ENCODE assay signal across 20 cellular contexts in genomic region chr13:27965343-27965739, GRCh38. TPM values are rescaled to one million over a fixed set of nuclear protein-coding genes. Genes with fewer than 3 reads are reported as not detected.
DNase-seq lines count a peak whose midpoint lies in the region; ATAC-seq, FAIRE-seq and TF ChIP-seq lines count a peak whose summit lies in the region.
"Had no signal": no experiment of that assay in that cellular context is flagged by ENCODE, and none has a peak within 500 bp of the region (broad histone marks: within the 10 kb centered on the region; RNA-seq: fewer than 3 reads in every experiment).

No MANE protein-coding gene starts in this region.

- no peak for ATAC-seq in GM21381 (IDR thresholded peaks at IDR 0.05; ENCODE audit: unreplicated experiment)
- ATAC-seq: K562 had no signal

- H3K23me2 ChIP-seq in H1 (ENCODE audit: low read depth, low read length) = peaks cover 9% of the 10 kb centered on the region; the same call in 1 of the 2 replicates

- H4K8ac ChIP-seq in H1 (ENCODE audit: extremely low read depth, insufficient read depth, low read length) = no peak overlapping the region

- H3K4me3 ChIP-seq in HUES6 (ENCODE audit: low read depth, low read length) (peak overlapping the region; percentile 80; the same call in 1 of the 2 replicates), H1 (ENCODE audit: extremely low read depth in 1 of 4, insufficient read depth in 2 of 4, low read depth in 3 of 4, low read length in 4 of 4) (no peak overlapping the region), muscle layer of duodenum (ENCODE audit: low read depth in 1 of 2, low read length in 2 of 2) (peak overlapping the region in 1 of 2 donors; percentile 35), smooth muscle cell (peak overlapping the region; percentile 43), foreskin fibroblast (ENCODE audit: low read depth in 1 of 2, low read length in 2 of 2) (no peak overlapping the region)
- H3K4me3 ChIP-seq: K562 had no signal

- no peaks in the 10 kb centered on the region for H3K79me1 ChIP-seq in H1 (ENCODE audit: low read depth, low read length)

- H3K9me3 ChIP-seq in HUES6 (ENCODE audit: control insufficient read depth, insufficient read depth, low read depth, low read length) (no peaks in the 10 kb centered on the region), H1 (ENCODE audit: insufficient read depth in 2 of 2, low read depth in 1 of 2, low read length in 1 of 2) (no peaks in the 10 kb centered on the region), muscle layer of duodenum (ENCODE audit: control insufficient read depth in 1 of 2, low read length in 2 of 2) (no peaks in the 10 kb centered on the region), smooth muscle cell (replicated peaks; ENCODE audit: low read depth) (no peaks in the 10 kb centered on the region)

- peaks cover 100% of the 10 kb centered on the region for H3K27me3 ChIP-seq in HUES6 (ENCODE audit: control insufficient read depth, insufficient read depth, low read length)
- peaks cover 91 to 100% (median 97%) of the 10 kb centered on the region in 4 experiments for H3K27me3 ChIP-seq in H1 (replicated peaks in 1 of 4; ENCODE audit: control insufficient read depth in 3 of 4, extremely low read depth in 1 of 4, insufficient read depth in 3 of 4, low read length in 3 of 4)
- H3K27me3 ChIP-seq in muscle layer of duodenum (ENCODE audit: low read depth, low read length) = peaks cover 57% of the 10 kb centered on the region
- peaks cover 98% of the 10 kb centered on the region for H3K27me3 ChIP-seq in smooth muscle cell (ENCODE audit: low read depth)

- no peak overlapping the region for H2AK5ac ChIP-seq in H1 (ENCODE audit: low read depth, low read length)

- no peak overlapping the region for H3K18ac ChIP-seq in H1 (ENCODE audit: extremely low read depth, low read length)

- peak; percentile 7 for FAIRE-seq in H1 (lab: Jason Lieb, UNC)
- FAIRE-seq: K562 had no signal

- H3K9ac ChIP-seq in HUES6 (ENCODE audit: low read length) = peak overlapping the region; percentile 97
- H3K9ac ChIP-seq in H1 (replicated peaks in 1 of 4; ENCODE audit: extremely low read depth in 1 of 4, low read depth in 3 of 4, low read length in 3 of 4) = no peak overlapping the region
- no peak overlapping the region for H3K9ac ChIP-seq in smooth muscle cell (ENCODE audit: low read depth)

- H2BK12ac ChIP-seq in H1 (ENCODE audit: low read depth, low read length) = no peak overlapping the region

- peaks cover 70% of the 10 kb centered on the region for H3K4me1 ChIP-seq in HUES6 (ENCODE audit: control insufficient read depth, insufficient read depth, low read length)
- peaks cover 15 to 52% (median 31%) of the 10 kb centered on the region in 4 experiments; a peak in 6 of 7 replicates for H3K4me1 ChIP-seq in H1 (replicated peaks in 1 of 4; ENCODE audit: control insufficient read depth in 3 of 4, insufficient read depth in 4 of 4, low read length in 3 of 4)
- H3K4me1 ChIP-seq in muscle layer of duodenum (ENCODE audit: control insufficient read depth in 1 of 2, insufficient read depth in 2 of 2, low read length in 2 of 2) = peaks cover 0 to 53% of the 10 kb centered on the region in 2 donors
- peaks cover 33% of the 10 kb centered on the region for H3K4me1 ChIP-seq in smooth muscle cell (ENCODE audit: low read depth)

- POLR2A ChIA-PET in H1 (lab: Charles Lee; ENCODE audit: partially characterized antibody) = interaction anchor here (0.6 to 5.6 kb wide), 5 partner anchors 11 to 54 kb away, joined by 3 to 31 read pairs (median 5); no protein-coding TSS in a partner anchor

- H3K27ac ChIP-seq in HUES6 (ENCODE audit: low read depth, low read length) (no peak overlapping the region), H1 (ENCODE audit: low read depth, low read length) (no peak overlapping the region), muscle layer of duodenum (ENCODE audit: low read length) (peak overlapping the region; percentile 79), smooth muscle cell (ENCODE audit: low read depth) (no peak overlapping the region)

- H2AFZ ChIP-seq in H1 (ENCODE audit: low read length) = no peak overlapping the region
- H2AFZ ChIP-seq in smooth muscle cell (ENCODE audit: low read depth) = no peak overlapping the region

- H2BK120ac ChIP-seq in H1 (replicated peaks; ENCODE audit: low read depth, low read length) = no peak overlapping the region

- no peak for TF ChIP-seq RAD21 in H1 (IDR thresholded peaks at IDR 0.05 in 1 of 2, conservative IDR thresholded peaks at IDR 0.05 in 1 of 2; ENCODE audit: low read depth in 2 of 2, low read length in 2 of 2)

- H3K56ac ChIP-seq in H1 (replicated peaks; ENCODE audit: insufficient read length, low read depth, low read length) = no peak overlapping the region

- no peaks in the 10 kb centered on the region for H3K36me3 ChIP-seq in HUES6 (ENCODE audit: control insufficient read depth, insufficient read depth, low read length)
- peaks cover 0 to 10% (median 0%) of the 10 kb centered on the region in 4 experiments; a peak in 1 of 8 replicates for H3K36me3 ChIP-seq in H1 (ENCODE audit: control insufficient read depth in 2 of 4, insufficient read depth in 4 of 4, low read length in 3 of 4)
- H3K36me3 ChIP-seq in muscle layer of duodenum (ENCODE audit: control insufficient read depth in 1 of 2, insufficient read depth in 2 of 2, low read length in 2 of 2) = no peaks in the 10 kb centered on the region
- no peaks in the 10 kb centered on the region for H3K36me3 ChIP-seq in smooth muscle cell (ENCODE audit: low read depth)

- no peak overlapping the region for H4K91ac ChIP-seq in H1 (replicated peaks; ENCODE audit: insufficient read length, low read length)

- no peak overlapping the region for H3K14ac ChIP-seq in H1 (ENCODE audit: insufficient read length)

- no peak for DNase-seq in H1 (ENCODE audit: low read depth in 1 of 2, low spot score in 2 of 2)
- DNase-seq in smooth muscle cell (lab: John Stamatoyannopoulos, UW; ENCODE audit: unreplicated experiment) = no peak
- DNase-seq in epidermal melanocyte (ENCODE audit: insufficient read length, low spot score) = no peak
- no peak for DNase-seq in foreskin fibroblast
- DNase-seq: DMS153; NCI-H1417 treated with DMSO at 0.1 percent for 48 hours; NCI-H2029; NCI-H2171; NCI-H446 treated with DMSO at 0.1 percent for 48 hours; NK-92 treated with Interleukin-12 subunit alpha and Interleukin-12 subunit beta, amount 100 ng/mL, for 24 hours; OCI-M1; RPMI8226; SIG-M5 had no signal

- no peaks in the 10 kb centered on the region for H3F3A ChIP-seq in smooth muscle cell (ENCODE audit: low read depth)

- no peak overlapping the region for H4K5ac ChIP-seq in H1 (ENCODE audit: insufficient read length, low read depth, low read length)

- no peak overlapping the region for H2BK20ac ChIP-seq in H1 (ENCODE audit: low read length)

- H3K4ac ChIP-seq in H1 (replicated peaks; ENCODE audit: insufficient read length, low read depth, low read length) = no peak overlapping the region

- H3K23ac ChIP-seq in H1 (ENCODE audit: insufficient read length) = no peak overlapping the region

- TF ChIP-seq EP300 in H1 (IDR thresholded peaks at IDR 0.05; ENCODE audit: borderline replicate concordance in 1 of 2, low read depth in 2 of 2, low read length in 2 of 2) = no peak

- H3K4me2 ChIP-seq in H1 (ENCODE audit: insufficient read depth in 1 of 2, low read depth in 2 of 2, low read length in 2 of 2) (no peak overlapping the region; a peak in 1 of 4 replicates), smooth muscle cell (no peak overlapping the region)

- no peaks in the 10 kb centered on the region for H3K79me2 ChIP-seq in H1 (ENCODE audit: control insufficient read depth in 1 of 2, insufficient read depth in 2 of 2, low read length in 2 of 2)
- H3K79me2 ChIP-seq in smooth muscle cell (ENCODE audit: low read depth) = no peaks in the 10 kb centered on the region

- no peak for TF ChIP-seq POLR2A in H1 (IDR thresholded peaks at IDR 0.05; ENCODE audit: control extremely low read depth in 1 of 2, low read depth in 2 of 2, low read length in 2 of 2)

- WGBS in H1 (ENCODE audit: extremely low coverage in 1 of 2, insufficient coverage in 1 of 2, insufficient read length in 1 of 2, insufficient replicate concordance in 2 of 2, low coverage in 1 of 2, low lambda C conversion rate in 2 of 2, missing lambda C conversion rate in 1 of 2), 2 experiments = 20% methylated on average over 7 of the region's 7 CpGs; no CpG with 5 or more reads in 1 of the 2 experiments
- WGBS in smooth muscle cell (ENCODE audit: low lambda C conversion rate) = 59% methylated on average over 7 of the region's 7 CpGs

- no peak overlapping the region for H2BK15ac ChIP-seq in H1 (ENCODE audit: low read length)

- CTCF ChIA-PET in H1 (lab: Charles Lee; ENCODE audit: partially characterized antibody) = interaction anchor here (1.2 to 19.7 kb wide), 10 partner anchors 10 to 143 kb away, joined by 3 to 283 read pairs (median 4); partner anchors contain the start of genes CDX2 and URAD

- no peak for TF ChIP-seq CTCF in H1 (IDR thresholded peaks at IDR 0.05; ENCODE audit: control extremely low read depth in 1 of 3, insufficient read depth in 1 of 3, low read depth in 1 of 3, low read length in 3 of 3)
- TF ChIP-seq CTCF in smooth muscle cell (IDR thresholded peaks at IDR 0.05; ENCODE audit: borderline replicate concordance, insufficient read depth, poor library complexity, severe bottlenecking) = no peak
- no peak for TF ChIP-seq CTCF in foreskin fibroblast (IDR thresholded peaks at IDR 0.05; ENCODE audit: low read depth, low read length)

- no peak overlapping the region for H2BK5ac ChIP-seq in H1 (ENCODE audit: low read depth, low read length)

- H4K20me1 ChIP-seq in H1 (replicated peaks in 1 of 2; ENCODE audit: control insufficient read depth in 1 of 2, insufficient read depth in 2 of 2, low read length in 2 of 2) (peaks cover 24 to 41% of the 10 kb centered on the region in 2 experiments), smooth muscle cell (ENCODE audit: low read depth) (no peaks in the 10 kb centered on the region)

RNA-seq across cellular contexts. Expression of gene CDX2, which starts 3.8 kb away (rescaled TPM):
- total RNA-seq in H1 (2021; fragmentation: NEBNext Ultra II Directional; extraction: Animal tissue kit (Norgen Biotek cat#: 25700)) = 0.09 TPM in 1 of 2 replicates, not detected in the other
- polyA plus RNA-seq in H1 (2011; rRNA removed) = not detected in 2 replicates
- not detected for polyA plus RNA-seq in H1 (2011; cell fraction: cytosol; rRNA removed)
- 0.03 TPM for polyA plus RNA-seq in H1 (2011; cell fraction: nucleus; rRNA removed)
- 0.04 to 0.08 TPM (median 0.05 TPM) in 3 of 4 replicates, not detected in the other for polyA plus RNA-seq in H1 (2012, experiment 1 of 2)
- 0.13 TPM for polyA plus RNA-seq in H1 (2012, experiment 2 of 2)
- 0.06 TPM for polyA plus RNA-seq in H1 (2013, experiment 1 of 2)
- polyA plus RNA-seq in H1 (2013, experiment 2 of 2) = 0.17 TPM
- polyA minus RNA-seq in H1 (2011; rRNA and poly(A)+ RNA removed) = 0.06 TPM in 1 of 2 replicates, not detected in the other
- not detected for polyA minus RNA-seq in H1 (2011; cell fraction: cytosol; rRNA and poly(A)+ RNA removed)
- polyA minus RNA-seq in H1 (2011; cell fraction: nucleus; rRNA and poly(A)+ RNA removed) = not detected
- 0.04 and 0.18 TPM in 2 replicates for total RNA-seq in smooth muscle cell
- polyA plus RNA-seq in smooth muscle cell = 0.31 and 0.45 TPM in 2 replicates
- total RNA-seq: A673, H9 had no signal
- polyA plus RNA-seq: CD14-positive monocyte, K562 had no signal

RNA-seq across cellular contexts. Expression of gene URAD, which starts 23.2 kb away (rescaled TPM):
- total RNA-seq in H1 (2021; fragmentation: NEBNext Ultra II Directional; extraction: Animal tissue kit (Norgen Biotek cat#: 25700)) = not detected in 2 replicates
- polyA plus RNA-seq in H1 (2011; rRNA removed) (not detected in 2 replicates), smooth muscle cell (not detected in 2 replicates)
- not detected for polyA plus RNA-seq in H1 (2011; cell fraction: cytosol; rRNA removed)
- not detected for polyA plus RNA-seq in H1 (2011; cell fraction: nucleus; rRNA removed)
- polyA plus RNA-seq in H1 (2012, experiment 1 of 2) = not detected in 4 replicates
- not detected for polyA plus RNA-seq in H1 (2012, experiment 2 of 2)
- not detected for polyA plus RNA-seq in H1 (2013, experiment 1 of 2)
- not detected for polyA plus RNA-seq in H1 (2013, experiment 2 of 2)
- not detected in 2 replicates for polyA minus RNA-seq in H1 (2011; rRNA and poly(A)+ RNA removed)
- polyA minus RNA-seq in H1 (2011; cell fraction: cytosol; rRNA and poly(A)+ RNA removed) = not detected
- not detected for polyA minus RNA-seq in H1 (2011; cell fraction: nucleus; rRNA and poly(A)+ RNA removed)
- not detected in 2 replicates for total RNA-seq in smooth muscle cell
- total RNA-seq: A673, H9, K562 had no signal
- polyA plus RNA-seq: CD14-positive monocyte, K562 had no signal

RNA-seq across cellular contexts. Expression of gene PDX1, which starts 45.5 kb away (rescaled TPM):
- total RNA-seq in H1 (2021; fragmentation: NEBNext Ultra II Directional; extraction: Animal tissue kit (Norgen Biotek cat#: 25700)) = not detected in 2 replicates
- polyA plus RNA-seq in H1 (2011; rRNA removed) = not detected in 2 replicates
- not detected for polyA plus RNA-seq in H1 (2011; cell fraction: cytosol; rRNA removed)
- not detected for polyA plus RNA-seq in H1 (2011; cell fraction: nucleus; rRNA removed)
- not detected in 4 replicates for polyA plus RNA-seq in H1 (2012, experiment 1 of 2)
- polyA plus RNA-seq in H1 (2012, experiment 2 of 2) = not detected
- polyA plus RNA-seq in H1 (2013, experiment 1 of 2) = not detected
- polyA plus RNA-seq in H1 (2013, experiment 2 of 2) = not detected
- not detected in 2 replicates for polyA minus RNA-seq in H1 (2011; rRNA and poly(A)+ RNA removed)
- polyA minus RNA-seq in H1 (2011; cell fraction: cytosol; rRNA and poly(A)+ RNA removed) = not detected
- polyA minus RNA-seq in H1 (2011; cell fraction: nucleus; rRNA and poly(A)+ RNA removed) = not detected
- not detected in 2 replicates for total RNA-seq in smooth muscle cell
- not detected in 2 replicates for polyA plus RNA-seq in smooth muscle cell
- total RNA-seq: A673, H9, K562 had no signal
- polyA plus RNA-seq: CD14-positive monocyte, K562 had no signal

Comparison
In these comparisons a context has a peak if more than half of its experiments do, and no peak if none do; other contexts are left out.
1. H3K4me3 ChIP-seq: peak in HUES6 (single experiment) and smooth muscle cell (single experiment); none in H1 (0 of 4) and foreskin fibroblast (0 of 2).